1 cellular context compared by ENCODE assay signal in genomic region chr7:87427289-87427688, GRCh38.
TF ChIP-seq lines count a peak whose summit lies in the region.

No MANE protein-coding gene starts in this region.

TF ChIP-seq in GM12878, 131 proteins besides CTCF, POLR2A, EP300 and RAD21 (continued from another document):
- TF ChIP-seq JUND (IDR thresholded peaks at IDR 0.05; ENCODE audit: low read depth, low read length): no peak
